Comparison of ENCODE assay signal across 23 cellular contexts in genomic region chr5:126334755-126335154, GRCh38.
"Had no signal": no experiment of that assay in that cellular context is flagged by ENCODE, and none has a peak within 500 bp of the region (broad histone marks: within the 10 kb centered on the region; RNA-seq: fewer than 3 reads in every experiment).

No MANE protein-coding gene starts in this region.

- H3K9me3 ChIP-seq: gastrocnemius medialis, heart right ventricle, right atrium auricular region, tibial nerve, vagina had no signal

- H3K4me3 ChIP-seq: dorsolateral prefrontal cortex, gastrocnemius medialis, heart right ventricle, right atrium auricular region, smooth muscle cell, tibial nerve, vagina had no signal

- H3K27ac Mint-ChIP-seq: activated CD8-positive, alpha-beta T cell treated with anti-CD3 and anti-CD28 coated beads for 36 hours; activated naive CD4-positive, alpha-beta T cell treated with anti-CD3 and anti-CD28 coated beads, Interleukin-2, amount 50 U/mL, for 72 hours; natural killer cell; WTC11 had no signal

- H3K9me3 Mint-ChIP-seq: activated CD8-positive, alpha-beta T cell treated with anti-CD3 and anti-CD28 coated beads for 36 hours; activated naive CD4-positive, alpha-beta T cell treated with anti-CD3 and anti-CD28 coated beads, Interleukin-2, amount 50 U/mL, for 72 hours; activated T-cell treated with anti-CD3 and anti-CD28 coated beads, Interleukin-2, amount 50 U/mL, for 4 hours; endodermal cell; natural killer cell; WTC11 had no signal

- H3K4me1 Mint-ChIP-seq: natural killer cell had no signal

- ATAC-seq: activated CD8-positive, alpha-beta T cell treated with anti-CD3 and anti-CD28 coated beads for 36 hours; activated naive CD4-positive, alpha-beta T cell treated with anti-CD3 and anti-CD28 coated beads, Interleukin-2, amount 50 U/mL, for 72 hours; activated T-cell treated with anti-CD3 and anti-CD28 coated beads, Interleukin-2, amount 50 U/mL, for 4 hours; gastrocnemius medialis; heart right ventricle; left cardiac atrium; natural killer cell; WTC11 had no signal

- H3K4me3 Mint-ChIP-seq: activated CD8-positive, alpha-beta T cell treated with anti-CD3 and anti-CD28 coated beads for 36 hours; activated T-cell treated with anti-CD3 and anti-CD28 coated beads, Interleukin-2, amount 50 U/mL, for 4 hours; endodermal cell; natural killer cell; WTC11 had no signal

- H3K27me3 Mint-ChIP-seq: activated CD8-positive, alpha-beta T cell treated with anti-CD3 and anti-CD28 coated beads for 36 hours; progenitor cell of endocrine pancreas had no signal

- H3K36me3 ChIP-seq: gastrocnemius medialis, heart right ventricle, right atrium auricular region, tibial nerve, vagina had no signal

- H3K4me1 ChIP-seq: gastrocnemius medialis, right atrium auricular region, vagina had no signal

- DNase-seq: activated CD4-positive, alpha-beta T cell treated with anti-CD3 and anti-CD28 coated beads for 4 hours; activated CD8-positive, alpha-beta T cell treated with anti-CD3 and anti-CD28 coated beads for 36 hours; activated effector memory CD4-positive, alpha-beta T cell treated with Interleukin-2 at 50 U/mL for 16 hours; activated T-cell treated with anti-CD3 and anti-CD28 coated beads, Interleukin-2, amount 50 U/mL, for 4 hours; dorsolateral prefrontal cortex; endodermal cell; gastrocnemius medialis; heart right ventricle; left cardiac atrium; natural killer cell; occipital lobe; stimulated activated CD4-positive, alpha-beta T cell treated with anti-CD3 and anti-CD28 coated beads, Interleukin-4, amount 100 ng/mL, for 4 hours; stimulated activated CD8-positive, alpha-beta memory T cell treated with anti-CD3 and anti-CD28 coated beads, Interleukin-4, amount 100 ng/mL, for 48 hours; stimulated activated naive CD4-positive, alpha-beta T cell treated with Interleukin-2 at 50 U/mL for 16 hours; substantia nigra had no signal

- FAIRE-seq: TTC549 had no signal

- H3K36me3 Mint-ChIP-seq: activated naive CD4-positive, alpha-beta T cell treated with anti-CD3 and anti-CD28 coated beads, Interleukin-2, amount 50 U/mL, for 72 hours; natural killer cell; WTC11 had no signal
